Comparison of ENCODE assay signal across 17 cellular contexts in genomic region chr3:144237351-144237750, GRCh38.
"Had no signal": no experiment of that assay in that cellular context is flagged by ENCODE, and none has a peak within 500 bp of the region (broad histone marks: within the 10 kb centered on the region; RNA-seq: fewer than 3 reads in every experiment).

No MANE protein-coding gene starts in this region.

- ATAC-seq: effector memory CD8-positive, alpha-beta T cell; gastroesophageal sphincter; naive thymus-derived CD8-positive, alpha-beta T cell; sciatic nerve; stimulated activated naive B cell treated with anti-CD40 and anti-IgM and Interleukin-4, amounts not matched to agents 10 μg/mL and 1 μg/mL and 100 μg/mL, for 72 hours; stimulated activated naive CD8-positive, alpha-beta T cell treated with anti-CD3 and anti-CD28 coated beads, Interleukin-15, amount 100 ng/mL, for 72 hours had no signal

- H3K27me3 ChIP-seq: esophagus muscularis mucosa, gastroesophageal sphincter, hepatocyte, transverse colon had no signal

- H3K4me1 ChIP-seq: esophagus muscularis mucosa, gastroesophageal sphincter, transverse colon had no signal

- DNase-seq: effector memory CD8-positive, alpha-beta T cell; head of caudate nucleus; mammary epithelial cell; naive thymus-derived CD8-positive, alpha-beta T cell; posterior cingulate gyrus; stimulated activated CD4-positive, alpha-beta T cell treated with anti-CD3 and anti-CD28 coated beads, Interleukin-2, amount 100 ng/mL, for 24 hours; stimulated activated CD4-positive, alpha-beta T cell treated with anti-CD3 and anti-CD28 coated beads, Interleukin-4, amount 100 ng/mL, for 4 hours; stimulated activated naive B cell treated with anti-CD40 and anti-IgM and Interleukin-4, amounts not matched to agents 10 μg/mL and 1 μg/mL and 100 μg/mL, for 72 hours; stimulated activated naive CD8-positive, alpha-beta T cell treated with anti-CD3 and anti-CD28 coated beads, Interleukin-15, amount 100 ng/mL, for 72 hours; transverse colon had no signal

- H3K36me3 ChIP-seq: esophagus muscularis mucosa, gastroesophageal sphincter, thoracic aorta, transverse colon had no signal

- H3K27ac ChIP-seq: epithelial cell of prostate, esophagus muscularis mucosa, gastroesophageal sphincter, hepatocyte, skin epidermis, thoracic aorta, transverse colon had no signal

- H3K9me3 ChIP-seq: esophagus muscularis mucosa, thoracic aorta, transverse colon had no signal

- H3K4me3 ChIP-seq: esophagus muscularis mucosa, gastroesophageal sphincter, hepatocyte, skin epidermis, thoracic aorta, transverse colon had no signal
